ENCODE assay signal across 5 cellular contexts in genomic region chr6:168923171-168923570, GRCh38.
"Had no signal": no experiment of that assay in that cellular context is flagged by ENCODE, and none has a peak within 500 bp of the region (broad histone marks: within the 10 kb centered on the region; RNA-seq: fewer than 3 reads in every experiment).

No MANE protein-coding gene starts in this region.

- DNase-seq: H9, HCEC 1CT, IMR-90 had no signal

- H2AFZ ChIP-seq: GM23338 had no signal

- H3K4me2 ChIP-seq: GM23338 had no signal

- H3K4me3 ChIP-seq: GM23338, K562 had no signal
